6 cellular contexts compared by ENCODE assay signal in the genomic region with DNA sequence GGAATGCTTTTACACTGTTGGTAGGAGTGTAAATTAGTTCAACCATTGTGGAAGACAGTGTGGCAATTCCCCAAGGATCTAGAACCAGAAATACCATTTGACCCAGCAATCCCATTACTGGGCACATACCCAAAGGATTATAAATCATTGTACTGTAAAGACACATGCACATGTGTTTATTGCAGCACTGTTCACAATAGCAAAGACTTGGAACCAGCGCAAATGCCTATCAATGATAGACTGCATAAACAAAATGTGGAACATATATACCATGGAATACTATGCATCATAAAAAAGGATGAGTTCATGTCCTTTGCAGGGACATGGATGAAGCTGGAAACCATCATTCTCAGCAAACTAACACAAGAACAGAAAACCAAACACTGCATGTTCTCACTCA.
A peak's percentile ranks its signal among the peaks of the same experiment; 100 is the strongest.
DNase-seq lines count a peak whose midpoint lies in the region; ATAC-seq and TF ChIP-seq lines count a peak whose summit lies in the region.
"Not testable (repeated sequence)": the region's sequence is repeated elsewhere in the genome, so short reads cannot be mapped to it uniquely, and the experiment has no call there.

No MANE protein-coding gene starts in this region.

- RAD21 ChIA-PET in HCT116 (lab: Charles Lee; ENCODE audit: low non-redundant PET in 1 of 2, low total read pairs in 2 of 2, uncharacterized antibody in 2 of 2, unreplicated experiment in 2 of 2) = not testable (repeated sequence)

- not testable (repeated sequence) for H3K27me3 ChIP-seq in HCT116 (ENCODE audit: insufficient read depth, low read length)

- not testable (repeated sequence) for BruUV-seq in HCT116 (replicated peaks; lab: Mats Ljungman, UMichigan); MCF 10A (replicated peaks; lab: Mats Ljungman, UMichigan)

- CTCF ChIA-PET in HCT116 (lab: Charles Lee) = not testable (repeated sequence)
- CTCF ChIA-PET in MCF 10A (lab: Yijun Ruan, JAX) = interaction anchor here (1.0 to 1.1 kb wide), 2 partner anchors 62 to 338 kb away, joined by 3 read pairs; no protein-coding TSS in a partner anchor

- not testable (repeated sequence) for TF ChIP-seq RAD21 in HCT116 (IDR thresholded peaks at IDR 0.05; ENCODE audit: low read depth)

- not testable (repeated sequence) for H3K79me2 ChIP-seq in HCT116 (ENCODE audit: insufficient read depth, low read length)

- ATAC-seq in HCT116 = not testable (repeated sequence)

- H4K20me1 ChIP-seq in HCT116 (ENCODE audit: insufficient read depth) = not testable (repeated sequence)

- not testable (repeated sequence) for H3K4me2 ChIP-seq in HCT116 (ENCODE audit: low read length)

- H3K36me3 ChIP-seq in HCT116 (ENCODE audit: control insufficient read depth in 1 of 2, insufficient read depth in 2 of 2, low read length in 2 of 2) = not testable (repeated sequence)

- not testable (repeated sequence) for H3K4me3 ChIP-seq in HCT116 (replicated peaks in 1 of 2; ENCODE audit: low read depth in 1 of 2, low read length in 2 of 2); fibroblast of mammary gland (ENCODE audit: control insufficient read depth, low read depth, low read length); skeletal muscle cell (ENCODE audit: low read depth, low read length)

- H3K27ac Mint-ChIP-seq in MCF 10A (ENCODE audit: low read depth, unreplicated experiment) = not testable (repeated sequence)
- H3K27ac Mint-ChIP-seq in glutamatergic neuron (ENCODE audit: unreplicated experiment) = peak overlapping the region; percentile 59

- H3K4me3 Mint-ChIP-seq in MCF 10A (ENCODE audit: unreplicated experiment); glutamatergic neuron (ENCODE audit: unreplicated experiment): not testable (repeated sequence)

- H3K9ac ChIP-seq in HCT116 (ENCODE audit: low read length) = not testable (repeated sequence)

- H3K9me3 ChIP-seq in HCT116 (ENCODE audit: control insufficient read depth in 1 of 2, insufficient read depth in 1 of 2, low read depth in 1 of 2, low read length in 2 of 2) = not testable (repeated sequence)

- H3K4me1 ChIP-seq in HCT116 (ENCODE audit: control insufficient read depth in 1 of 2, insufficient read depth in 2 of 2, low read length in 2 of 2) = peaks cover 30 to 48% of the 10 kb centered on the region in 2 experiments

- H3K27ac ChIP-seq in HCT116 (ENCODE audit: low read depth, low read length) = peak overlapping the region; percentile 65; the same call in 1 of the 2 replicates

- H3K9me3 Mint-ChIP-seq in MCF 10A (ENCODE audit: unreplicated experiment); glutamatergic neuron (ENCODE audit: unreplicated experiment): not testable (repeated sequence)

- TF ChIP-seq CTCF in HCT116 (IDR thresholded peaks at IDR 0.05 in 2 of 3, conservative IDR thresholded peaks at IDR 0.05 in 1 of 3; ENCODE audit: borderline replicate concordance in 1 of 3, insufficient read depth in 1 of 3, low read depth in 2 of 3, low read length in 2 of 3); MCF 10A (IDR thresholded peaks at IDR 0.05; ENCODE audit: unreplicated experiment); fibroblast of mammary gland (conservative IDR thresholded peaks at IDR 0.05; ENCODE audit: control insufficient read depth, insufficient read depth, low read depth, low read length); glutamatergic neuron (IDR thresholded peaks at IDR 0.05; ENCODE audit: partially characterized antibody, unreplicated experiment): not testable (repeated sequence)

- H3K4me1 Mint-ChIP-seq in MCF 10A (ENCODE audit: insufficient read depth, unreplicated experiment) (peaks cover 32% of the 10 kb centered on the region), glutamatergic neuron (ENCODE audit: low read depth, unreplicated experiment) (peaks cover 39% of the 10 kb centered on the region)

- H3K9me2 ChIP-seq in HCT116 (ENCODE audit: insufficient read depth) = not testable (repeated sequence)

- H3K36me3 Mint-ChIP-seq in MCF 10A (ENCODE audit: insufficient read depth, unreplicated experiment); glutamatergic neuron (ENCODE audit: unreplicated experiment): not testable (repeated sequence)

- H2AFZ ChIP-seq in HCT116 (ENCODE audit: low read depth, low read length, poor library complexity, severe bottlenecking) = not testable (repeated sequence)

- not testable (repeated sequence) for TF ChIP-seq POLR2A in HCT116 (IDR thresholded peaks at IDR 0.05; ENCODE audit: borderline replicate concordance, extremely low read depth, insufficient read depth, insufficient read length)

- POLR2A ChIA-PET in HCT116 (lab: Charles Lee) = not testable (repeated sequence)
- POLR2A ChIA-PET in MCF 10A (lab: Yijun Ruan, JAX) = interaction anchor here (1.2 kb wide), 1 partner anchor 345 kb away, joined by 3 read pairs; a partner anchor contains a TSS

- H3K27me3 Mint-ChIP-seq in MCF 10A (ENCODE audit: insufficient read depth, unreplicated experiment); glutamatergic neuron (ENCODE audit: unreplicated experiment): not testable (repeated sequence)

- DNase-seq in HCT116 (ENCODE audit: low read depth, low spot score); glutamatergic neuron: not testable (repeated sequence)
- DNase-seq in NCI-H69 (lab: John Stamatoyannopoulos, UW) (peak; percentile 14), MCF 10A (ENCODE audit: unreplicated experiment) (peak; percentile 15), fibroblast of mammary gland (ENCODE audit: low read depth) (peak; percentile 85), skeletal muscle cell (ENCODE audit: low read depth) (peak; percentile 63)

- intact Hi-C loops in HCT116 (cut with micrococcal nuclease); MCF 10A (cut with micrococcal nuclease): not testable (repeated sequence)
